In genomic region chr14:63045234-63045611, GRCh38 we compare ENCODE assay signal across 10 cellular contexts. TPM values are rescaled to one million over a fixed set of nuclear protein-coding genes. Genes with fewer than 3 reads are reported as not detected.
DNase-seq lines count a peak whose midpoint lies in the region; ATAC-seq, FAIRE-seq and TF ChIP-seq lines count a peak whose summit lies in the region.
"Had no signal": no experiment of that assay in that cellular context is flagged by ENCODE, and none has a peak within 500 bp of the region (broad histone marks: within the 10 kb centered on the region; RNA-seq: fewer than 3 reads in every experiment).

Gene KCNH5 (minus strand): TSS chr14:63045458. CDS start chr14:63045186, 272 bp downstream.

- H3K4me1 ChIP-seq in suprapubic skin = peaks cover 16% of the 10 kb centered on the region
- H3K4me1 ChIP-seq: BLaER1 had no signal

- H3K9me3 Mint-ChIP-seq in activated CD4-positive, alpha-beta T cell treated with anti-CD3 and anti-CD28 coated beads for 36 hours (ENCODE audit: low read depth) = no peaks in the 10 kb centered on the region
- no peaks in the 10 kb centered on the region for H3K9me3 Mint-ChIP-seq in activated CD4-positive, alpha-beta T cell treated with anti-CD3 and anti-CD28 coated beads, Interleukin-2, amount 10 ng/mL, durations not matched to agents 7 days and 5 days

- TF ChIP-seq POLR2A in suprapubic skin (IDR thresholded peaks at IDR 0.05) (no peak), H54 (IDR thresholded peaks at IDR 0.05; ENCODE audit: low read depth, low read length) (no peak)

- no peaks in the 10 kb centered on the region for H3K4me1 Mint-ChIP-seq in activated CD4-positive, alpha-beta T cell treated with anti-CD3 and anti-CD28 coated beads for 36 hours
- no peaks in the 10 kb centered on the region for H3K4me1 Mint-ChIP-seq in activated CD4-positive, alpha-beta T cell treated with anti-CD3 and anti-CD28 coated beads, Interleukin-2, amount 10 ng/mL, durations not matched to agents 7 days and 5 days

- under 1% methylated on average over 15 of the region's 35 CpGs for WGBS in suprapubic skin

- in situ Hi-C loops in astrocyte of the spinal cord (cut with HindIII; ENCODE audit: low sequenced_read_pairs) = no loop called here

- intact Hi-C loops in activated CD4-positive, alpha-beta T cell treated with anti-CD3 and anti-CD28 coated beads for 36 hours (cut with DNase I, micrococcal nuclease) = loop anchor here in 1 of 2 experiments (10.0 kb wide), 1 partner anchor 880 kb away; no protein-coding TSS in a partner anchor

- no peak within 1 kb of the TSS for H3K4me3 Mint-ChIP-seq in activated CD4-positive, alpha-beta T cell treated with anti-CD3 and anti-CD28 coated beads for 36 hours
- no peak within 1 kb of the TSS for H3K4me3 Mint-ChIP-seq in activated CD4-positive, alpha-beta T cell treated with anti-CD3 and anti-CD28 coated beads, Interleukin-2, amount 10 ng/mL, durations not matched to agents 7 days and 5 days

- H3K9me3 ChIP-seq in suprapubic skin = no peaks in the 10 kb centered on the region

- POLR2A ChIA-PET in activated CD4-positive, alpha-beta T cell treated with anti-CD3 and anti-CD28 coated beads for 36 hours (lab: Charles Lee) = no interaction called here
- POLR2A ChIA-PET in activated CD4-positive, alpha-beta T cell treated with anti-CD3 and anti-CD28 coated beads, Interleukin-2, amount 10 ng/mL, durations not matched to agents 7 days and 5 days (lab: Charles Lee) = no interaction called here

- TF ChIP-seq EP300 in suprapubic skin (IDR thresholded peaks at IDR 0.05) = no peak

- no peaks in the 10 kb centered on the region for H3K36me3 Mint-ChIP-seq in activated CD4-positive, alpha-beta T cell treated with anti-CD3 and anti-CD28 coated beads for 36 hours (ENCODE audit: low read depth)
- no peaks in the 10 kb centered on the region for H3K36me3 Mint-ChIP-seq in activated CD4-positive, alpha-beta T cell treated with anti-CD3 and anti-CD28 coated beads, Interleukin-2, amount 10 ng/mL, durations not matched to agents 7 days and 5 days (ENCODE audit: low read depth)

- H3K27ac ChIP-seq in suprapubic skin = no peak within 1 kb of the TSS
- H3K27ac ChIP-seq: BLaER1 had no signal

- ATAC-seq in activated CD4-positive, alpha-beta T cell treated with anti-CD3 and anti-CD28 coated beads for 36 hours = peak; percentile 80
- ATAC-seq in GM21515 (IDR thresholded peaks at IDR 0.05; ENCODE audit: unreplicated experiment) = no peak

- DNase-seq in activated CD4-positive, alpha-beta T cell treated with anti-CD3 and anti-CD28 coated beads for 36 hours = peak; percentile 54
- DNase-seq in activated CD4-positive, alpha-beta T cell treated with anti-CD3 and anti-CD28 coated beads, Interleukin-2, amount 10 ng/mL, durations not matched to agents 7 days and 5 days = no peak
- DNase-seq in NCI-H2081 (lab: John Stamatoyannopoulos, UW) (peak; percentile 64 to 83), astrocyte of the spinal cord (ENCODE audit: low read depth, low spot score) (peak; percentile 46), iris pigment epithelial cell (ENCODE audit: low read depth) (peak; percentile 24), suprapubic skin (ENCODE audit: low spot score in 2 of 2) (no peak), H54 (ENCODE audit: insufficient read length, low spot score) (no peak)

- CTCF ChIA-PET in activated CD4-positive, alpha-beta T cell treated with anti-CD3 and anti-CD28 coated beads for 36 hours (lab: Charles Lee) = no interaction called here
- CTCF ChIA-PET in activated CD4-positive, alpha-beta T cell treated with anti-CD3 and anti-CD28 coated beads, Interleukin-2, amount 10 ng/mL, durations not matched to agents 7 days and 5 days (lab: Charles Lee) = no interaction called here

- H3K27ac Mint-ChIP-seq in activated CD4-positive, alpha-beta T cell treated with anti-CD3 and anti-CD28 coated beads for 36 hours = no peak within 1 kb of the TSS
- no peak within 1 kb of the TSS for H3K27ac Mint-ChIP-seq in activated CD4-positive, alpha-beta T cell treated with anti-CD3 and anti-CD28 coated beads, Interleukin-2, amount 10 ng/mL, durations not matched to agents 7 days and 5 days

- TF ChIP-seq CTCF in astrocyte of the spinal cord (IDR thresholded peaks at IDR 0.05; ENCODE audit: low read depth, low read length) (peak; percentile 2), suprapubic skin (IDR thresholded peaks at IDR 0.05) (no peak)

- no peak for FAIRE-seq in H54 (lab: Jason Lieb, UNC)

- H3K4me3 ChIP-seq in astrocyte of the spinal cord (ENCODE audit: low read depth, low read length) (peak within 1 kb of the TSS; percentile 31), suprapubic skin (peak within 1 kb of the TSS; percentile 39)
- H3K4me3 ChIP-seq: BLaER1, lung had no signal

- peaks cover 67% of the 10 kb centered on the region for H3K27me3 ChIP-seq in suprapubic skin
- H3K27me3 ChIP-seq: BLaER1 had no signal

- H3K27me3 Mint-ChIP-seq in activated CD4-positive, alpha-beta T cell treated with anti-CD3 and anti-CD28 coated beads for 36 hours = peaks cover 36% of the 10 kb centered on the region
- peaks cover 53% of the 10 kb centered on the region for H3K27me3 Mint-ChIP-seq in activated CD4-positive, alpha-beta T cell treated with anti-CD3 and anti-CD28 coated beads, Interleukin-2, amount 10 ng/mL, durations not matched to agents 7 days and 5 days

- no peaks in the 10 kb centered on the region for H3K36me3 ChIP-seq in suprapubic skin
- H3K36me3 ChIP-seq: BLaER1 had no signal

RNA-seq across cellular contexts. Expression of gene KCNH5, which starts in this region (rescaled TPM):
- total RNA-seq in activated CD4-positive, alpha-beta T cell treated with anti-CD3 and anti-CD28 coated beads for 36 hours = not detected
- total RNA-seq in activated CD4-positive, alpha-beta T cell treated with anti-CD3 and anti-CD28 coated beads, Interleukin-2, amount 10 ng/mL, durations not matched to agents 7 days and 5 days = not detected
- under 1 TPM in 2 of 4 donors, not detected in 2; 0.31 to 0.79 TPM for total RNA-seq in suprapubic skin

Comparison
In these comparisons a context has a peak if more than half of its experiments do, and no peak if none do; other contexts are left out.
1. Peak in DNase-seq and ATAC-seq in activated CD4-positive, alpha-beta T cell treated with anti-CD3 and anti-CD28 coated beads for 36 hours; RNA of the gene not detected or under 1 TPM.
2. DNase-seq: peak in NCI-H2081 (2 of 2), astrocyte of the spinal cord (single experiment) and iris pigment epithelial cell (single experiment); none in activated CD4-positive, alpha-beta T cell treated with anti-CD3 and anti-CD28 coated beads, Interleukin-2, amount 10 ng/mL, durations not matched to agents 7 days and 5 days (single experiment), suprapubic skin (0 of 2) and H54 (single experiment).